Comparison of ENCODE assay signal across 1 cellular context in genomic region chr9:136688274-136689107, GRCh38.
TF ChIP-seq lines count a peak whose summit lies in the region.

No MANE protein-coding gene starts in this region.

TF ChIP-seq in HCT116, 20 proteins besides CTCF, POLR2A, EP300 and RAD21:
- TF ChIP-seq ZNF274 (IDR thresholded peaks at IDR 0.05; ENCODE audit: low read depth, low read length) (no peak), CEBPB (IDR thresholded peaks at IDR 0.05; ENCODE audit: low read depth) (no peak), ZBTB33 (IDR thresholded peaks at IDR 0.05; ENCODE audit: extremely low read depth, insufficient replicate concordance, low read length) (no peak), SRF (IDR thresholded peaks at IDR 0.05; ENCODE audit: low read depth) (no peak), POLR2AphosphoS5 (IDR thresholded peaks at IDR 0.05; ENCODE audit: low read depth, low read length) (no peak)
